20 cellular contexts compared by ENCODE assay signal in the genomic region with DNA sequence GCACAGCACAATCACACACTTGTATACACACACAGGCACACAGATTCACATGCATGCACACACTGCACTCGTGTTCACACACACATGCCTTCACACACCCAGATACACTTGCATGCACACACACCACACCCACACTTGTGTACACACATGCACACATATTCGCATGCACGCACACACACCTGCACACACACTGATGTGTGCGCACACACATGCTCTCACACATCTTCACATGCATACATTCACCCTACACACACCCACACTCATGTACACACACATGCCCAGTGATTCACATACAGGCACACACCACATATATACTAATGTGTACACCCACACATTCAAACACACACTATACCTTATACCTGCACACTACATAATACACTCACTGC.
DNase-seq lines count a peak whose midpoint lies in the region; ATAC-seq and TF ChIP-seq lines count a peak whose summit lies in the region.
"Had no signal": no experiment of that assay in that cellular context is flagged by ENCODE, and none has a peak within 500 bp of the region (broad histone marks: within the 10 kb centered on the region; RNA-seq: fewer than 3 reads in every experiment).

No MANE protein-coding gene starts in this region.

- 90 to 93% methylated on average over 4 of the region's 4 CpGs for WGBS in sigmoid colon, 2 donors

- no peak overlapping the region for H3K4me3 Mint-ChIP-seq in naive thymus-derived CD4-positive, alpha-beta T cell
- no peak overlapping the region for H3K4me3 Mint-ChIP-seq in stimulated activated effector memory CD8-positive, alpha-beta T cell treated with anti-CD3 and anti-CD28 coated beads, Interleukin-12 subunit alpha, Interleukin-12 subunit beta, amount 100 ng/mL, for 72 hours
- H3K4me3 Mint-ChIP-seq in CD4-positive, alpha-beta T cell, result no peak overlapping the region
- H3K4me3 Mint-ChIP-seq: CD14-positive monocyte, IgD-negative memory B cell had no signal

- in situ Hi-C loops in GM13977 (cut with MboI; ENCODE audit: low pct_unique_long_range_greater_than_20kb, low sequenced_read_pairs, unreplicated experiment), result loop anchor here (25.0 kb wide), 1 partner anchor 188 kb away; no protein-coding TSS in a partner anchor

- TF ChIP-seq POLR2A in sigmoid colon (IDR thresholded peaks at IDR 0.05), result no peak

- POLR2A ChIA-PET in naive thymus-derived CD4-positive, alpha-beta T cell (lab: Charles Lee), result no interaction called here
- POLR2A ChIA-PET in CD4-positive, alpha-beta T cell (lab: Charles Lee), result no interaction called here

- H3K36me3 ChIP-seq in cardiac muscle cell (no peaks in the 10 kb centered on the region), KMS-11 (ENCODE audit: insufficient read depth) (no peaks in the 10 kb centered on the region), sigmoid colon (no peaks in the 10 kb centered on the region)
- no peaks in the 10 kb centered on the region for H3K36me3 ChIP-seq in naive thymus-derived CD4-positive, alpha-beta T cell (ENCODE audit: control insufficient read depth in 2 of 3, insufficient read depth in 3 of 3, low read length in 3 of 3)
- H3K36me3 ChIP-seq: SJCRH30 had no signal

- no peaks in the 10 kb centered on the region for H3K9me3 Mint-ChIP-seq in naive thymus-derived CD4-positive, alpha-beta T cell
- H3K9me3 Mint-ChIP-seq in stimulated activated effector memory CD8-positive, alpha-beta T cell treated with anti-CD3 and anti-CD28 coated beads, Interleukin-12 subunit alpha, Interleukin-12 subunit beta, amount 100 ng/mL, for 72 hours, result no peaks in the 10 kb centered on the region
- no peaks in the 10 kb centered on the region for H3K9me3 Mint-ChIP-seq in CD4-positive, alpha-beta T cell
- H3K9me3 Mint-ChIP-seq: CD14-positive monocyte, IgD-negative memory B cell had no signal

- no peaks in the 10 kb centered on the region for H3K9me3 ChIP-seq in cardiac muscle cell (ENCODE audit: low read depth)
- no peaks in the 10 kb centered on the region for H3K9me3 ChIP-seq in naive thymus-derived CD4-positive, alpha-beta T cell (ENCODE audit: control insufficient read depth in 2 of 3, low read length in 3 of 3)
- H3K9me3 ChIP-seq in CD4-positive, alpha-beta T cell (ENCODE audit: control insufficient read depth, low read length), result no peaks in the 10 kb centered on the region
- no peaks in the 10 kb centered on the region for H3K9me3 ChIP-seq in sigmoid colon
- H3K9me3 ChIP-seq: SJCRH30 had no signal

- no peak for DNase-seq in cardiac muscle cell (ENCODE audit: low read depth in 1 of 2, low spot score in 1 of 2)
- DNase-seq in cardiac septum (ENCODE audit: low spot score), result no peak
- DNase-seq in naive thymus-derived CD4-positive, alpha-beta T cell, result no peak
- DNase-seq in stimulated activated effector memory CD8-positive, alpha-beta T cell treated with anti-CD3 and anti-CD28 coated beads, Interleukin-12 subunit alpha, Interleukin-12 subunit beta, amount 100 ng/mL, for 72 hours (ENCODE audit: low spot score in 2 of 2), result no peak
- no peak for DNase-seq in GM13977 (ENCODE audit: low spot score)
- DNase-seq in CD4-positive, alpha-beta T cell, result no peak
- no peak for DNase-seq in sigmoid colon
- DNase-seq: EL, GF-D8, Karpas-422, NCI-H1694, NCI-H2081 treated with DMSO at 0.1 percent for 48 hours, NCI-H2171 treated with DMSO at 0.1 percent for 48 hours, NCI-H526, OCI-M1, SJCRH30 had no signal

- H3K4me1 ChIP-seq in cardiac muscle cell (ENCODE audit: low read depth), result peaks cover 9% of the 10 kb centered on the region
- peaks cover 6% of the 10 kb centered on the region for H3K4me1 ChIP-seq in KMS-11 (ENCODE audit: low read depth, poor library complexity, severe bottlenecking)
- no peaks in the 10 kb centered on the region for H3K4me1 ChIP-seq in naive thymus-derived CD4-positive, alpha-beta T cell (ENCODE audit: control insufficient read depth in 2 of 2, insufficient read depth in 2 of 2, low read length in 2 of 2)
- H3K4me1 ChIP-seq in sigmoid colon, result no peaks in the 10 kb centered on the region
- H3K4me1 ChIP-seq: SJCRH30 had no signal

- peak; percentile 47 for ATAC-seq in naive thymus-derived CD4-positive, alpha-beta T cell
- peak; percentile 14 for ATAC-seq in stimulated activated effector memory CD8-positive, alpha-beta T cell treated with anti-CD3 and anti-CD28 coated beads, Interleukin-12 subunit alpha, Interleukin-12 subunit beta, amount 100 ng/mL, for 72 hours
- no peak for ATAC-seq in CD4-positive, alpha-beta T cell (ENCODE audit: poor library complexity)

- H3K4me3 ChIP-seq in cardiac muscle cell (no peak overlapping the region), KMS-11 (IDR thresholded peaks at IDR 0.05; ENCODE audit: insufficient read depth, low read depth, low read length) (no peak overlapping the region), sigmoid colon (no peak overlapping the region)
- H3K4me3 ChIP-seq in naive thymus-derived CD4-positive, alpha-beta T cell (ENCODE audit: low read length), result no peak overlapping the region
- H3K4me3 ChIP-seq: SJCRH30 had no signal

- H3K27me3 ChIP-seq in cardiac muscle cell, result no peaks in the 10 kb centered on the region
- no peaks in the 10 kb centered on the region for H3K27me3 ChIP-seq in KMS-11 (ENCODE audit: insufficient read depth, low read depth)
- no peaks in the 10 kb centered on the region for H3K27me3 ChIP-seq in naive thymus-derived CD4-positive, alpha-beta T cell (ENCODE audit: control insufficient read depth in 2 of 2, insufficient read depth in 2 of 2, low read length in 2 of 2)
- no peaks in the 10 kb centered on the region for H3K27me3 ChIP-seq in CD4-positive, alpha-beta T cell (ENCODE audit: control insufficient read depth, insufficient read depth, low read length)
- H3K27me3 ChIP-seq in sigmoid colon, result no peaks in the 10 kb centered on the region
- H3K27me3 ChIP-seq: SJCRH30 had no signal

- no peak overlapping the region for H3K9ac ChIP-seq in KMS-11

- TF ChIP-seq CTCF in cardiac muscle cell (IDR thresholded peaks at IDR 0.05; ENCODE audit: low read depth, low read length) (no peak), KMS-11 (conservative IDR thresholded peaks at IDR 0.05; ENCODE audit: low read depth, low read length) (no peak), GM13977 (IDR thresholded peaks at IDR 0.05; ENCODE audit: extremely low read depth, insufficient read depth, missing control alignments) (no peak), sigmoid colon (IDR thresholded peaks at IDR 0.05) (no peak)
- no peak for TF ChIP-seq CTCF in CD4-positive, alpha-beta T cell (IDR thresholded peaks at IDR 0.05)

- H3K36me3 Mint-ChIP-seq in naive thymus-derived CD4-positive, alpha-beta T cell, result no peaks in the 10 kb centered on the region
- no peaks in the 10 kb centered on the region for H3K36me3 Mint-ChIP-seq in stimulated activated effector memory CD8-positive, alpha-beta T cell treated with anti-CD3 and anti-CD28 coated beads, Interleukin-12 subunit alpha, Interleukin-12 subunit beta, amount 100 ng/mL, for 72 hours
- no peaks in the 10 kb centered on the region for H3K36me3 Mint-ChIP-seq in CD4-positive, alpha-beta T cell (ENCODE audit: low read depth)
- H3K36me3 Mint-ChIP-seq: IgD-negative memory B cell had no signal

- TF ChIP-seq EP300 in sigmoid colon (IDR thresholded peaks at IDR 0.05), result no peak

- no peak overlapping the region for H3K27ac Mint-ChIP-seq in naive thymus-derived CD4-positive, alpha-beta T cell
- H3K27ac Mint-ChIP-seq in stimulated activated effector memory CD8-positive, alpha-beta T cell treated with anti-CD3 and anti-CD28 coated beads, Interleukin-12 subunit alpha, Interleukin-12 subunit beta, amount 100 ng/mL, for 72 hours, result no peak overlapping the region
- H3K27ac Mint-ChIP-seq in CD4-positive, alpha-beta T cell, result no peak overlapping the region
- H3K27ac Mint-ChIP-seq: CD14-positive monocyte, IgD-negative memory B cell had no signal

- peaks cover 0 to 12% (median 6%) of the 10 kb centered on the region in 7 donors for H3K4me1 Mint-ChIP-seq in naive thymus-derived CD4-positive, alpha-beta T cell
- peaks cover 11% of the 10 kb centered on the region for H3K4me1 Mint-ChIP-seq in stimulated activated effector memory CD8-positive, alpha-beta T cell treated with anti-CD3 and anti-CD28 coated beads, Interleukin-12 subunit alpha, Interleukin-12 subunit beta, amount 100 ng/mL, for 72 hours
- no peaks in the 10 kb centered on the region for H3K4me1 Mint-ChIP-seq in CD4-positive, alpha-beta T cell (ENCODE audit: low read depth)
- H3K4me1 Mint-ChIP-seq: CD14-positive monocyte, IgD-negative memory B cell had no signal

- peak overlapping the region; percentile 12; the same call in 1 of the 2 replicates for H2AFZ ChIP-seq in KMS-11 (ENCODE audit: low read depth)

- no peak overlapping the region; the same call in 1 of the 2 replicates for H3K4me2 ChIP-seq in KMS-11

- CTCF ChIA-PET in naive thymus-derived CD4-positive, alpha-beta T cell (lab: Charles Lee), result no interaction called here
- CTCF ChIA-PET in CD4-positive, alpha-beta T cell (lab: Charles Lee), result interaction anchor here (0.6 kb wide), 1 partner anchor 49 kb away, joined by 3 read pairs; no protein-coding TSS in a partner anchor

- H3K27me3 Mint-ChIP-seq in naive thymus-derived CD4-positive, alpha-beta T cell, result peaks cover 0 to 19% (median 4%) of the 10 kb centered on the region in 5 donors
- H3K27me3 Mint-ChIP-seq in CD4-positive, alpha-beta T cell, result peaks cover 10% of the 10 kb centered on the region

- H4K20me1 ChIP-seq in KMS-11 (ENCODE audit: insufficient read depth), result no peaks in the 10 kb centered on the region

- H3K79me2 ChIP-seq in KMS-11 (ENCODE audit: insufficient read depth, low read depth), result no peaks in the 10 kb centered on the region

- intact Hi-C loops in cardiac septum (cut with DNase I), result no loop called here
- intact Hi-C loops in naive thymus-derived CD4-positive, alpha-beta T cell (cut with micrococcal nuclease), result no loop called here
- intact Hi-C loops in CD4-positive, alpha-beta T cell (cut with DNase I, micrococcal nuclease), result no loop called here
- intact Hi-C loops in sigmoid colon (cut with DNase I), result no loop called here

- H3K27ac ChIP-seq in cardiac muscle cell (peak overlapping the region; percentile 8), KMS-11 (no peak overlapping the region), sigmoid colon (no peak overlapping the region)
- no peak overlapping the region for H3K27ac ChIP-seq in naive thymus-derived CD4-positive, alpha-beta T cell (ENCODE audit: low read depth, low read length)
- H3K27ac ChIP-seq in CD4-positive, alpha-beta T cell (ENCODE audit: low read depth, low read length), result no peak overlapping the region
- H3K27ac ChIP-seq: HL-60, SJCRH30 had no signal
